Comparison of ENCODE assay signal across 12 cellular contexts in the genomic region with DNA sequence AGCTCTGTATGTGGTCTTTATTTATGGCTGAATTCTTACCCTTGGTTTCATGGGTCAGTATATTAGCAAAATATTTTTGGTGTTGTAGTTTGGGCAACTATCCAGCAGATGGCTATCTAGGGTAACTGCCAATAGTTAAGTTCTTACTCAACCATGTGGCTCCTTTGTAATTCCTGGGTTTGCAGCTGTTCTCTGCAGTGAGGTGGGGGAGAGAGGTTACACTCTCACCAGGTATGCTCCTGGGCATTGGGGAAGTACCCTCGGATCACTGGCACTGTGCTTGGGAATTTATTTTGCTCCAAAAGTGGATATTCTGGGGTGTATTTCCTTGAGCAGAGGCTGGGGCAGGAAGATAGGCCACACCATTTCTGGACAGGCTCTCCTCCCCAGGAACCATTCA.
A peak's percentile ranks its signal among the peaks of the same experiment; 100 is the strongest.
DNase-seq lines count a peak whose midpoint lies in the region; ATAC-seq, FAIRE-seq and TF ChIP-seq lines count a peak whose summit lies in the region.
"Had no signal": no experiment of that assay in that cellular context is flagged by ENCODE, and none has a peak within 500 bp of the region (broad histone marks: within the 10 kb centered on the region; RNA-seq: fewer than 3 reads in every experiment).

No MANE protein-coding gene starts in this region.

- intact Hi-C loops in thyroid gland (cut with DNase I) (no loop called here), natural killer cell (cut with micrococcal nuclease) (no loop called here)

- DNase-seq in LHCN-M2 (ENCODE audit: low read depth) (peak; percentile 4), mesothelial cell of epicardium (ENCODE audit: low spot score in 2 of 2, unreplicated experiment in 2 of 2) (no peak), frontal cortex (ENCODE audit: low spot score in 2 of 2) (no peak), thyroid gland (no peak), natural killer cell (no peak)
- DNase-seq: activated CD4-positive, alpha-beta T cell treated with anti-CD3 and anti-CD28 coated beads for 1 hour; anterior cingulate cortex; NCI-H1694 treated with DMSO at 0.1 percent for 48 hours had no signal

- H3K9me3 Mint-ChIP-seq in mesothelial cell of epicardium = peaks cover 58% of the 10 kb centered on the region
- H3K9me3 Mint-ChIP-seq in natural killer cell = peaks cover 20 to 22% of the 10 kb centered on the region in 2 donors

- H3K36me3 ChIP-seq in thyroid gland = no peaks in the 10 kb centered on the region

- H3K9me3 ChIP-seq in thyroid gland = no peaks in the 10 kb centered on the region

- H3K36me3 Mint-ChIP-seq in mesothelial cell of epicardium = peaks cover 7% of the 10 kb centered on the region
- peaks cover 20% of the 10 kb centered on the region for H3K36me3 Mint-ChIP-seq in natural killer cell

- H3K27me3 Mint-ChIP-seq in mesothelial cell of epicardium (ENCODE audit: low read depth) (no peaks in the 10 kb centered on the region), natural killer cell (ENCODE audit: low read depth in 2 of 2) (no peaks in the 10 kb centered on the region)

- H3K4me3 ChIP-seq in thyroid gland (replicated peaks in 1 of 3) = no peak overlapping the region

- H3K4me1 ChIP-seq in thyroid gland = no peaks in the 10 kb centered on the region
- H3K4me1 ChIP-seq: parathyroid adenoma had no signal

- H3K4me3 Mint-ChIP-seq in mesothelial cell of epicardium (no peak overlapping the region), natural killer cell (no peak overlapping the region)

- no peak overlapping the region for H3K27ac Mint-ChIP-seq in mesothelial cell of epicardium
- no peak overlapping the region for H3K27ac Mint-ChIP-seq in natural killer cell

- peak; percentile 76 for TF ChIP-seq CTCF in VCaP (conservative IDR thresholded peaks at IDR 0.05)
- TF ChIP-seq CTCF in mesothelial cell of epicardium (IDR thresholded peaks at IDR 0.05; ENCODE audit: unreplicated experiment) = peak; percentile 17
- no peak for TF ChIP-seq CTCF in thyroid gland (IDR thresholded peaks at IDR 0.05)
- no peak for TF ChIP-seq CTCF in natural killer cell (IDR thresholded peaks at IDR 0.05)

- H3K4me1 Mint-ChIP-seq in mesothelial cell of epicardium (no peaks in the 10 kb centered on the region), natural killer cell (no peaks in the 10 kb centered on the region)

- FAIRE-seq in frontal cortex (lab: Jason Lieb, UNC) = no peak

- H3K27ac ChIP-seq in VCaP (no peak overlapping the region), thyroid gland (no peak overlapping the region)
- H3K27ac ChIP-seq: parathyroid adenoma had no signal

- 44 to 56% methylated on average over 1 of the region's 1 CpG for WGBS in thyroid gland, 2 donors

- TF ChIP-seq POLR2A in thyroid gland (IDR thresholded peaks at IDR 0.05) = no peak

- ATAC-seq in GM21367 (IDR thresholded peaks at IDR 0.05; ENCODE audit: unreplicated experiment) (peak; percentile 53), GM18873 (IDR thresholded peaks at IDR 0.05; ENCODE audit: low FRiP score, unreplicated experiment) (no peak), natural killer cell (no peak)

- no peaks in the 10 kb centered on the region for H3K27me3 ChIP-seq in thyroid gland

Comparison
In these comparisons a context has a peak if more than half of its experiments do, and no peak if none do; other contexts are left out.
1. CTCF ChIP-seq: peak in VCaP (single experiment) and mesothelial cell of epicardium (single experiment); none in thyroid gland (0 of 6) and natural killer cell (single experiment).